ENCODE assay signal across 1 cellular context in the genomic region with DNA sequence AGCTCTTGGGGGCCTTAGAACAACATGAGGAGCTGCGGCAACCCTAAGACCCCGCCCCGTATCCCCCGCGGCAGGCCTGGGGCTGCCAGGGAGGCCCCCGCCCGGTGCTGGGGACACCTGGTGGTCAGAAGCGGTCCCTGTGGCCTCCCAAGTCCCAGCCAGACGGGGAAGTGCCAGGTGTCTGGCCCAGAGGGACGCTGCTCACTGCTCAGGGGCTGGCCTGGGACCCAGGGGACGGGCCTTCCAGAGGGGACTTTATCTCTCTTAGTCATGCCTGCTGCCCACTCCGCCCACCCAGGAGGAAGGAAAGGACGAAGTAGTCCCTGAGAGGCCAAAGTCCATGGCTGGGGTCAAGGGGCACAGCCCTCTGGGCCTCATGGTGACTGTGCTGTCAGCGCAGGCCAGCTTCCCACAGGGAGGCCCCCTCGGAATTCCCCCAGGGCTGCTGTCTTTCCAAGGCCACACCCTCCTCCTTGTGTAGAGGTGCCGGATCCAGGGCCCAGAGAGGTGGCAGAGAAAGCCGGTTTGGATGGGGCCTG.
TF ChIP-seq lines count a peak whose summit lies in the region.

No MANE protein-coding gene starts in this region.

TF ChIP-seq in HepG2, 621 proteins besides CTCF, POLR2A, EP300 and RAD21 (continued from another document and continues in another):
- TF ChIP-seq, protein P1, sequence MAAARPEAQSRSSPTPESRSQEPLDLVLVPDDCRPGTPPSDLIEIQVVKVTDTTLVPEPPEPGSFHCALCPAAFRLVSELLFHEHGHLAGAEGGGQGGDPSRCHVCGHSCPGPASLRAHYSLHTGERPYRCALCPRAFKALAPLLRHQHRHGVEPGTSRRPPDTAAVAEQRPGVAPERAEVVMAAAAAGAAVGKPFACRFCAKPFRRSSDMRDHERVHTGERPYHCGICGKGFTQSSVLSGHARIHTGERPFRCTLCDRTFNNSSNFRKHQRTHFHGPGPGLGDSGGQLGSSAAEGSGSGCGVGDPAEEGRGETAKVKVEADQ (CRISPR knock-in tag; IDR thresholded peaks at IDR 0.05; ENCODE audit: borderline replicate concordance) = no peak
- TF ChIP-seq TCF7L2 (IDR thresholded peaks at IDR 0.05; ENCODE audit: low read depth, low read length) = no peak
- TF ChIP-seq, protein P2, sequence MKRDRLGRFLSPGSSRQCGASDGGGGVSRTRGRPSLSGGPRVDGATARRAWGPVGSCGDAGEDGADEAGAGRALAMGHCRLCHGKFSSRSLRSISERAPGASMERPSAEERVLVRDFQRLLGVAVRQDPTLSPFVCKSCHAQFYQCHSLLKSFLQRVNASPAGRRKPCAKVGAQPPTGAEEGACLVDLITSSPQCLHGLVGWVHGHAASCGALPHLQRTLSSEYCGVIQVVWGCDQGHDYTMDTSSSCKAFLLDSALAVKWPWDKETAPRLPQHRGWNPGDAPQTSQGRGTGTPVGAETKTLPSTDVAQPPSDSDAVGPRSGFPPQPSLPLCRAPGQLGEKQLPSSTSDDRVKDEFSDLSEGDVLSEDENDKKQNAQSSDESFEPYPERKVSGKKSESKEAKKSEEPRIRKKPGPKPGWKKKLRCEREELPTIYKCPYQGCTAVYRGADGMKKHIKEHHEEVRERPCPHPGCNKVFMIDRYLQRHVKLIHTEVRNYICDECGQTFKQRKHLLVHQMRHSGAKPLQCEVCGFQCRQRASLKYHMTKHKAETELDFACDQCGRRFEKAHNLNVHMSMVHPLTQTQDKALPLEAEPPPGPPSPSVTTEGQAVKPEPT (CRISPR knock-in tag; IDR thresholded peaks at IDR 0.05; ENCODE audit: low read depth) = no peak
- TF ChIP-seq MTA3 (CRISPR knock-in tag; IDR thresholded peaks at IDR 0.05) = no peak
- no peak for TF ChIP-seq SIN3B (IDR thresholded peaks at IDR 0.05; ENCODE audit: low read length)
- TF ChIP-seq SCMH1 (CRISPR knock-in tag; IDR thresholded peaks at IDR 0.05; ENCODE audit: borderline replicate concordance) = no peak
- TF ChIP-seq, protein P3, sequence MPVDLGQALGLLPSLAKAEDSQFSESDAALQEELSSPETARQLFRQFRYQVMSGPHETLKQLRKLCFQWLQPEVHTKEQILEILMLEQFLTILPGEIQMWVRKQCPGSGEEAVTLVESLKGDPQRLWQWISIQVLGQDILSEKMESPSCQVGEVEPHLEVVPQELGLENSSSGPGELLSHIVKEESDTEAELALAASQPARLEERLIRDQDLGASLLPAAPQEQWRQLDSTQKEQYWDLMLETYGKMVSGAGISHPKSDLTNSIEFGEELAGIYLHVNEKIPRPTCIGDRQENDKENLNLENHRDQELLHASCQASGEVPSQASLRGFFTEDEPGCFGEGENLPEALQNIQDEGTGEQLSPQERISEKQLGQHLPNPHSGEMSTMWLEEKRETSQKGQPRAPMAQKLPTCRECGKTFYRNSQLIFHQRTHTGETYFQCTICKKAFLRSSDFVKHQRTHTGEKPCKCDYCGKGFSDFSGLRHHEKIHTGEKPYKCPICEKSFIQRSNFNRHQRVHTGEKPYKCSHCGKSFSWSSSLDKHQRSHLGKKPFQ (CRISPR knock-in tag; IDR thresholded peaks at IDR 0.05; ENCODE audit: insufficient replicate concordance) = no peak
- TF ChIP-seq GZF1 (CRISPR knock-in tag; IDR thresholded peaks at IDR 0.05) = no peak
- TF ChIP-seq, protein P4, sequence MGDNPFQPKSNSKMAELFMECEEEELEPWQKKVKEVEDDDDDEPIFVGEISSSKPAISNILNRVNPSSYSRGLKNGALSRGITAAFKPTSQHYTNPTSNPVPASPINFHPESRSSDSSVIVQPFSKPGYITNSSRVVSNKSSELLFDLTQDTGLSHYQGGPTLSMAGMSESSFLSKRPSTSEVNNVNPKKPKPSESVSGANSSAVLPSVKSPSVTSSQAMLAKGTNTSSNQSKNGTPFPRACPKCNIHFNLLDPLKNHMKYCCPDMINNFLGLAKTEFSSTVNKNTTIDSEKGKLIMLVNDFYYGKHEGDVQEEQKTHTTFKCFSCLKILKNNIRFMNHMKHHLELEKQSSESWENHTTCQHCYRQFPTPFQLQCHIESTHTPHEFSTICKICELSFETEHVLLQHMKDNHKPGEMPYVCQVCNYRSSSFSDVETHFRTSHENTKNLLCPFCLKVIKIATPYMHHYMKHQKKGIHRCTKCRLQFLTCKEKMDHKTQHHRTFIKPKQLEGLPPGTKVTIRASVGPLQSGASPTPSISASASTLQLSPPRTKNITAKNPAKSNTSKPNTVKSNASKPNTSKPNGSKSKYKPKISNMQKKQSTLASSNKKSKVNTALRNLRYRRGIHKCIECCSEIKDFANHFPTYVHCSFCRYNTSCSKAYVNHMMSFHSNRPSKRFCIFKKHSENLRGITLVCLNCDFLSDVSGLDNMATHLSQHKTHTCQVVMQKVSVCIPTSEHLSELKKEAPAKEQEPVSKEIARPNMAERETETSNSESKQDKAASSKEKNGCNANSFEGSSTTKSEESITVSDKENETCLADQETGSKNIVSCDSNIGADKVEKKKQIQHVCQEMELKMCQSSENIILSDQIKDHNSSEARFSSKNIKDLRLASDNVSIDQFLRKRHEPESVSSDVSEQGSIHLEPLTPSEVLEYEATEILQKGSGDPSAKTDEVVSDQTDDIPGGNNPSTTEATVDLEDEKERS (CRISPR knock-in tag; IDR thresholded peaks at IDR 0.05) = no peak
- TF ChIP-seq TOPORS (CRISPR knock-in tag; IDR thresholded peaks at IDR 0.05) = no peak
- no peak for TF ChIP-seq KDM4B (CRISPR knock-in tag; IDR thresholded peaks at IDR 0.05)
- peak; percentile 66 for TF ChIP-seq ZFX (CRISPR knock-in tag; IDR thresholded peaks at IDR 0.05; ENCODE audit: low read depth)
- TF ChIP-seq RFXANK (CRISPR knock-in tag; IDR thresholded peaks at IDR 0.05) = no peak
- TF ChIP-seq HNRNPUL1 (IDR thresholded peaks at IDR 0.05; ENCODE audit: low read depth, low read length) = no peak
- TF ChIP-seq FOSL2 (CRISPR knock-in tag; IDR thresholded peaks at IDR 0.05) = peak; percentile 69
- TF ChIP-seq, protein P5, sequence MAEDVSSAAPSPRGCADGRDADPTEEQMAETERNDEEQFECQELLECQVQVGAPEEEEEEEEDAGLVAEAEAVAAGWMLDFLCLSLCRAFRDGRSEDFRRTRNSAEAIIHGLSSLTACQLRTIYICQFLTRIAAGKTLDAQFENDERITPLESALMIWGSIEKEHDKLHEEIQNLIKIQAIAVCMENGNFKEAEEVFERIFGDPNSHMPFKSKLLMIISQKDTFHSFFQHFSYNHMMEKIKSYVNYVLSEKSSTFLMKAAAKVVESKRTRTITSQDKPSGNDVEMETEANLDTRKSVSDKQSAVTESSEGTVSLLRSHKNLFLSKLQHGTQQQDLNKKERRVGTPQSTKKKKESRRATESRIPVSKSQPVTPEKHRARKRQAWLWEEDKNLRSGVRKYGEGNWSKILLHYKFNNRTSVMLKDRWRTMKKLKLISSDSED (CRISPR knock-in tag; IDR thresholded peaks at IDR 0.05) = no peak
- TF ChIP-seq HOXA7 (CRISPR knock-in tag; IDR thresholded peaks at IDR 0.05) = no peak
- TF ChIP-seq TBX3 (IDR thresholded peaks at IDR 0.05; ENCODE audit: borderline replicate concordance) = no peak
- TF ChIP-seq, protein P6, sequence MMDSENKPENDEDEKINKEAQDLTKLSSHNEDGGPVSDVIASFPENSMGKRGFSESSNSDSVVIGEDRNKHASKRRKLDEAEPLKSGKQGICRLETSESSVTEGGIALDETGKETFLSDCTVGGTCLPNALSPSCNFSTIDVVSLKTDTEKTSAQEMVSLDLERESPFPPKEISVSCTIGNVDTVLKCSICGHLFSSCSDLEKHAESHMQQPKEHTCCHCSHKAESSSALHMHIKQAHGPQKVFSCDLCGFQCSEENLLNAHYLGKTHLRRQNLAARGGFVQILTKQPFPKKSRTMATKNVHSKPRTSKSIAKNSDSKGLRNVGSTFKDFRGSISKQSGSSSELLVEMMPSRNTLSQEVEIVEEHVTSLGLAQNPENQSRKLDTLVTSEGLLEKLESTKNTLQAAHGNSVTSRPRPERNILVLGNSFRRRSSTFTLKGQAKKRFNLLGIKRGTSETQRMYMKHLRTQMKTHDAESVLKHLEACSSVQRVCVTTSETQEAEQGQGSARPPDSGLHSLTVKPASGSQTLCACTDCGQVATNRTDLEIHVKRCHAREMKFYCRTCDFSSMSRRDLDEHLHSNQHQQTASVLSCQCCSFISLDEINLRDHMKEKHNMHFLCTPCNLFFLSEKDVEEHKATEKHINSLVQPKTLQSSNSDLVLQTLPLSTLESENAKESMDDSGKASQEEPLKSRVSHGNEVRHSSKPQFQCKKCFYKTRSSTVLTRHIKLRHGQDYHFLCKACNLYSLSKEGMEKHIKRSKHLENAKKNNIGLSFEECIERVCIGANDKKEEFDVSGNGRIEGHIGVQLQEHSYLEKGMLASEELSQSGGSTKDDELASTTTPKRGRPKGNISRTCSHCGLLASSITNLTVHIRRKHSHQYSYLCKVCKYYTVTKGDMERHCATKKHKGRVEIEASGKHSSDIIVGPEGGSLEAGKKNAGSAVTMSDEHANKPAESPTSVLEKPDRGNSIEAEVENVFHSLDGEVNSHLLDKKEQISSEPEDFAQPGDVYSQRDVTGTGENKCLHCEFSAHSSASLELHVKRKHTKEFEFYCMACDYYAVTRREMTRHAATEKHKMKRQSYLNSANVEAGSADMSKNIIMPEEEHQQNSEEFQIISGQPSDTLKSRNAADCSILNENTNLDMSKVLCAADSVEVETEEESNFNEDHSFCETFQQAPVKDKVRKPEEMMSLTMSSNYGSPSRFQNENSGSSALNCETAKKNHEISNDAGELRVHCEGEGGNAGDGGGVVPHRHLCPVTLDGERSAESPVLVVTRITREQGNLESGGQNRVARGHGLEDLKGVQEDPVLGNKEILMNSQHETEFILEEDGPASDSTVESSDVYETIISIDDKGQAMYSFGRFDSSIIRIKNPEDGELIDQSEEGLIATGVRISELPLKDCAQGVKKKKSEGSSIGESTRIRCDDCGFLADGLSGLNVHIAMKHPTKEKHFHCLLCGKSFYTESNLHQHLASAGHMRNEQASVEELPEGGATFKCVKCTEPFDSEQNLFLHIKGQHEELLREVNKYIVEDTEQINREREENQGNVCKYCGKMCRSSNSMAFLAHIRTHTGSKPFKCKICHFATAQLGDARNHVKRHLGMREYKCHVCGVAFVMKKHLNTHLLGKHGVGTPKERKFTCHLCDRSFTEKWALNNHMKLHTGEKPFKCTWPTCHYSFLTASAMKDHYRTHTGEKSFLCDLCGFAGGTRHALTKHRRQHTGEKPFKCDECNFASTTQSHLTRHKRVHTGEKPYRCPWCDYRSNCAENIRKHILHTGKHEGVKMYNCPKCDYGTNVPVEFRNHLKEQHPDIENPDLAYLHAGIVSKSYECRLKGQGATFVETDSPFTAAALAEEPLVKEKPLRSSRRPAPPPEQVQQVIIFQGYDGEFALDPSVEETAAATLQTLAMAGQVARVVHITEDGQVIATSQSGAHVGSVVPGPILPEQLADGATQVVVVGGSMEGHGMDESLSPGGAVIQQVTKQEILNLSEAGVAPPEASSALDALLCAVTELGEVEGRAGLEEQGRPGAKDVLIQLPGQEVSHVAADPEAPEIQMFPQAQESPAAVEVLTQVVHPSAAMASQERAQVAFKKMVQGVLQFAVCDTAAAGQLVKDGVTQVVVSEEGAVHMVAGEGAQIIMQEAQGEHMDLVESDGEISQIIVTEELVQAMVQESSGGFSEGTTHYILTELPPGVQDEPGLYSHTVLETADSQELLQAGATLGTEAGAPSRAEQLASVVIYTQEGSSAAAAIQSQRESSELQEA (CRISPR knock-in tag; IDR thresholded peaks at IDR 0.05; ENCODE audit: not compliant biosample characterization) = no peak
- TF ChIP-seq, protein P7, sequence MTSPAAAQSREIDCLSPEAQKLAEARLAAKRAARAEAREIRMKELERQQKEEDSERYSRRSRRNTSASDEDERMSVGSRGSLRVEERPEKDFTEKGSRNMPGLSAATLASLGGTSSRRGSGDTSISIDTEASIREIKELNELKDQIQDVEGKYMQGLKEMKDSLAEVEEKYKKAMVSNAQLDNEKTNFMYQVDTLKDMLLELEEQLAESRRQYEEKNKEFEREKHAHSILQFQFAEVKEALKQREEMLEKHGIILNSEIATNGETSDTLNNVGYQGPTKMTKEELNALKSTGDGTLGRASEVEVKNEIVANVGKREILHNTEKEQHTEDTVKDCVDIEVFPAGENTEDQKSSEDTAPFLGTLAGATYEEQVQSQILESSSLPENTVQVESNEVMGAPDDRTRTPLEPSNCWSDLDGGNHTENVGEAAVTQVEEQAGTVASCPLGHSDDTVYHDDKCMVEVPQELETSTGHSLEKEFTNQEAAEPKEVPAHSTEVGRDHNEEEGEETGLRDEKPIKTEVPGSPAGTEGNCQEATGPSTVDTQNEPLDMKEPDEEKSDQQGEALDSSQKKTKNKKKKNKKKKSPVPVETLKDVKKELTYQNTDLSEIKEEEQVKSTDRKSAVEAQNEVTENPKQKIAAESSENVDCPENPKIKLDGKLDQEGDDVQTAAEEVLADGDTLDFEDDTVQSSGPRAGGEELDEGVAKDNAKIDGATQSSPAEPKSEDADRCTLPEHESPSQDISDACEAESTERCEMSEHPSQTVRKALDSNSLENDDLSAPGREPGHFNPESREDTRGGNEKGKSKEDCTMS (CRISPR knock-in tag; conservative IDR thresholded peaks at IDR 0.05) = no peak
- TF ChIP-seq, protein P8, sequence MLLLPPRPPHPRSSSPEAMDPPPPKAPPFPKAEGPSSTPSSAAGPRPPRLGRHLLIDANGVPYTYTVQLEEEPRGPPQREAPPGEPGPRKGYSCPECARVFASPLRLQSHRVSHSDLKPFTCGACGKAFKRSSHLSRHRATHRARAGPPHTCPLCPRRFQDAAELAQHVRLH (CRISPR knock-in tag; IDR thresholded peaks at IDR 0.05; ENCODE audit: borderline replicate concordance, low read depth) = no peak
- TF ChIP-seq ZC3H4 (CRISPR knock-in tag; IDR thresholded peaks at IDR 0.05; ENCODE audit: borderline replicate concordance) = no peak
- 0 out of 2 replicates have a peak, but pooled peaks have one; percentile 18 for TF ChIP-seq ZNF331 (CRISPR knock-in tag; IDR thresholded peaks at IDR 0.05)
- TF ChIP-seq, protein P9, sequence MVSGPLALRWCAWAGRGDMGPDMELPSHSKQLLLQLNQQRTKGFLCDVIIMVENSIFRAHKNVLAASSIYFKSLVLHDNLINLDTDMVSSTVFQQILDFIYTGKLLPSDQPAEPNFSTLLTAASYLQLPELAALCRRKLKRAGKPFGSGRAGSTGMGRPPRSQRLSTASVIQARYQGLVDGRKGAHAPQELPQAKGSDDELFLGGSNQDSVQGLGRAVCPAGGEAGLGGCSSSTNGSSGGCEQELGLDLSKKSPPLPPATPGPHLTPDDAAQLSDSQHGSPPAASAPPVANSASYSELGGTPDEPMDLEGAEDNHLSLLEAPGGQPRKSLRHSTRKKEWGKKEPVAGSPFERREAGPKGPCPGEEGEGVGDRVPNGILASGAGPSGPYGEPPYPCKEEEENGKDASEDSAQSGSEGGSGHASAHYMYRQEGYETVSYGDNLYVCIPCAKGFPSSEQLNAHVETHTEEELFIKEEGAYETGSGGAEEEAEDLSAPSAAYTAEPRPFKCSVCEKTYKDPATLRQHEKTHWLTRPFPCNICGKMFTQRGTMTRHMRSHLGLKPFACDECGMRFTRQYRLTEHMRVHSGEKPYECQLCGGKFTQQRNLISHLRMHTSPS (CRISPR knock-in tag; IDR thresholded peaks at IDR 0.05; ENCODE audit: low read depth) = peak; percentile 43; the same call in 1 of the 2 replicates
- TF ChIP-seq ZNF44 (CRISPR knock-in tag; IDR thresholded peaks at IDR 0.05) = no peak
- 0 out of 2 replicates have a peak, but pooled peaks have one; percentile 39 for TF ChIP-seq ZSCAN25 (CRISPR knock-in tag; IDR thresholded peaks at IDR 0.05)
- no peak for TF ChIP-seq PHB2 (IDR thresholded peaks at IDR 0.05; ENCODE audit: partially characterized antibody)
- TF ChIP-seq ZNF605 (CRISPR knock-in tag; IDR thresholded peaks at IDR 0.05) = peak; percentile 64
- TF ChIP-seq PHF20 (CRISPR knock-in tag; IDR thresholded peaks at IDR 0.05) = no peak
- TF ChIP-seq ZNF235 (CRISPR knock-in tag; IDR thresholded peaks at IDR 0.05; ENCODE audit: borderline replicate concordance) = no peak
